ENCODE assay signal across 8 cellular contexts in genomic region chr11:46242961-46243795, GRCh38. TPM values are rescaled to one million over a fixed set of nuclear protein-coding genes. Genes with fewer than 3 reads are reported as not detected.
DNase-seq lines count a peak whose midpoint lies in the region; ATAC-seq and TF ChIP-seq lines count a peak whose summit lies in the region.

No MANE protein-coding gene starts in this region.

- in situ Hi-C loops in astrocyte of the cerebellum (cut with HindIII; ENCODE audit: low sequenced_read_pairs), result loop anchor here (5.0 kb wide), 1 partner anchor 34 kb away; the partner anchor contains the start of gene CREB3L1

- no peak for TF ChIP-seq CTCF in astrocyte of the cerebellum (IDR thresholded peaks at IDR 0.05; ENCODE audit: low read depth, low read length, missing control alignments)
- no peak for TF ChIP-seq CTCF in hepatocyte (IDR thresholded peaks at IDR 0.05; ENCODE audit: poor library complexity)
- TF ChIP-seq CTCF in vagina (IDR thresholded peaks at IDR 0.05), result no peak

- WGBS in hepatocyte (ENCODE audit: low lambda C conversion rate, missing lambda C conversion rate), result 3% methylated on average over 38 of the region's 46 CpGs

- intact Hi-C loops in vagina (cut with DNase I), result loop anchor here (5.0 kb wide), 2 partner anchors 34 to 49 kb away; partner anchors contain the start of gene CREB3L1

- no peaks in the 10 kb centered on the region for H3K27me3 ChIP-seq in hepatocyte
- no peaks in the 10 kb centered on the region for H3K27me3 ChIP-seq in rectal smooth muscle tissue (ENCODE audit: control insufficient read depth, insufficient read depth, low read length)
- H3K27me3 ChIP-seq in vagina, result no peaks in the 10 kb centered on the region

- peak in 1 of 2 donors; percentile 62 for TF ChIP-seq POLR2A in vagina (IDR thresholded peaks at IDR 0.05)

- H3K4me1 ChIP-seq in hepatocyte (ENCODE audit: insufficient read depth) (peaks cover 30% of the 10 kb centered on the region), rectal smooth muscle tissue (ENCODE audit: control insufficient read depth, insufficient read depth, low read length) (peaks cover 15% of the 10 kb centered on the region), vagina (peaks cover 23% of the 10 kb centered on the region)

- H2AFZ ChIP-seq in hepatocyte, result peak overlapping the region; percentile 21

- H3K9me3 ChIP-seq in hepatocyte (ENCODE audit: low read depth) (no peaks in the 10 kb centered on the region), vagina (no peaks in the 10 kb centered on the region)

- no peaks in the 10 kb centered on the region for H3K79me2 ChIP-seq in hepatocyte

- peak overlapping the region; percentile 71 for H3K4me2 ChIP-seq in hepatocyte

- peak; percentile 78 for ATAC-seq in GM18498 (IDR thresholded peaks at IDR 0.05; ENCODE audit: unreplicated experiment)
- peak; percentile 65 for ATAC-seq in HG02970 (IDR thresholded peaks at IDR 0.05; ENCODE audit: low FRiP score, unreplicated experiment)

- H3K4me3 ChIP-seq in astrocyte of the cerebellum (ENCODE audit: low read depth, low read length) (peak overlapping the region; percentile 32), hepatocyte (peak overlapping the region; percentile 5), rectal smooth muscle tissue (ENCODE audit: low read length) (peak overlapping the region; percentile 73), vagina (peak overlapping the region; percentile 47 to 53)

- no peaks in the 10 kb centered on the region for H4K20me1 ChIP-seq in hepatocyte (ENCODE audit: insufficient read depth, poor library complexity, severe bottlenecking)

- H3K36me3 ChIP-seq in hepatocyte (replicated peaks; ENCODE audit: insufficient read depth, low read depth) (no peaks in the 10 kb centered on the region), rectal smooth muscle tissue (ENCODE audit: control insufficient read depth, insufficient read depth, low read length) (no peaks in the 10 kb centered on the region), vagina (no peaks in the 10 kb centered on the region)

- H3K27ac ChIP-seq in hepatocyte (peak overlapping the region; percentile 90), rectal smooth muscle tissue (ENCODE audit: low read depth, low read length) (peak overlapping the region; percentile 89), vagina (peak overlapping the region; percentile 83)

- H3K9ac ChIP-seq in rectal smooth muscle tissue (ENCODE audit: low read length), result peak overlapping the region; percentile 45

- H3K9me2 ChIP-seq in hepatocyte (replicated peaks; ENCODE audit: insufficient read depth), result no peaks in the 10 kb centered on the region

- DNase-seq in NCI-H187 treated with DMSO at 0.1 percent for 48 hours (lab: John Stamatoyannopoulos, UW), result peak; percentile 45
- DNase-seq in T-helper 9 cell, result peak; percentile 79
- DNase-seq in astrocyte of the cerebellum (ENCODE audit: low read depth), result peak; percentile 79
- DNase-seq in hepatocyte (ENCODE audit: low spot score), result peak; percentile 96
- DNase-seq in vagina (ENCODE audit: extremely low spot score in 2 of 2), result peak in 1 of 2 donors; percentile 95

RNA-seq across cellular contexts. Expression of gene CREB3L1, which starts 34.3 kb away (rescaled TPM):
- total RNA-seq in hepatocyte (20.3 and 22.9 TPM in 2 replicates), vagina (11.8 TPM)
- 275 and 276 TPM in 2 replicates for polyA plus RNA-seq in hepatocyte

Comparison
In these comparisons a context has a peak if more than half of its experiments do, and no peak if none do; other contexts are left out.
1. H3K4me3 ChIP-seq: peak in every context shown above with its lines; median percentile 73 in rectal smooth muscle tissue; 50 in vagina; 32 in astrocyte of the cerebellum; 5 in hepatocyte.